Comparison of ENCODE assay signal across 1 cellular context in genomic region chr11:74721479-74721835, GRCh38.
TF ChIP-seq lines count a peak whose summit lies in the region.

No MANE protein-coding gene starts in this region.

TF ChIP-seq in IMR-90, 13 proteins besides CTCF, POLR2A, EP300 and RAD21:
- TF ChIP-seq MAFK (IDR thresholded peaks at IDR 0.05; ENCODE audit: low read depth, low read length) (no peak), MXI1 (IDR thresholded peaks at IDR 0.05; ENCODE audit: borderline replicate concordance, low read depth, low read length) (no peak), CHD1 (IDR thresholded peaks at IDR 0.05; ENCODE audit: low read depth, low read length) (no peak), RCOR1 (IDR thresholded peaks at IDR 0.05; ENCODE audit: insufficient replicate concordance, low read length) (no peak), FOS (IDR thresholded peaks at IDR 0.05; ENCODE audit: low read depth, low read length) (no peak), NFE2L2 (IDR thresholded peaks at IDR 0.05; ENCODE audit: low read depth, low read length) (no peak), ELK1 (IDR thresholded peaks at IDR 0.05; ENCODE audit: borderline replicate concordance, low read depth, low read length) (no peak), CEBPB (IDR thresholded peaks at IDR 0.05; ENCODE audit: low read depth, low read length) (no peak), MAZ (IDR thresholded peaks at IDR 0.05; ENCODE audit: borderline replicate concordance, low read depth, low read length) (no peak), RFX5 (IDR thresholded peaks at IDR 0.05; ENCODE audit: low read depth, low read length) (no peak), USF2 (IDR thresholded peaks at IDR 0.05; ENCODE audit: low read depth, low read length) (no peak), BHLHE40 (IDR thresholded peaks at IDR 0.05; ENCODE audit: low read depth, low read length) (no peak), SMC3 (IDR thresholded peaks at IDR 0.05; ENCODE audit: low read depth, low read length) (no peak)
